ENCODE assay signal across 9 cellular contexts in the genomic region with DNA sequence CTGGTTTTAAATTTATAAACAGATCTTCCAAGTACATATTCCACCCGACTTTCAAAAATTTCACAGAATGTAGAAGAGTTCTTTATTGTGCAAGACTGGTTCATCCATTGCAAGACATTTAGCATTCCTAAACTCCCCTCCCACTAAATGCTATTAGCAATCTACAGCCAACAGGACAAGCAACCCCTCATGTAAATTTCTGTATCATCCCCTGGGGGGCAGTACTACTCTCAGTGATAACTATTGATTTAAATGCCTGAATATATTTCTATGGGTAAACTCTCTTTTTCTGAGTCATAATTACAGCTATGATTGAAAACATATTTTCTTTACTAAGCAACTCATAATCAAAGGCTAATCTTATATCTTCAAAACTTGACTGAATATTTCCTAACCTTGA. TPM values are rescaled to one million over a fixed set of nuclear protein-coding genes. Genes with fewer than 3 reads are reported as not detected.
DNase-seq lines count a peak whose midpoint lies in the region; ATAC-seq, FAIRE-seq and TF ChIP-seq lines count a peak whose summit lies in the region.
"Had no signal": no experiment of that assay in that cellular context is flagged by ENCODE, and none has a peak within 500 bp of the region (broad histone marks: within the 10 kb centered on the region; RNA-seq: fewer than 3 reads in every experiment).

No MANE protein-coding gene starts in this region.

- H3K27ac Mint-ChIP-seq in GM23338, result no peak overlapping the region; the same call in 1 of the 2 replicates

- no peak overlapping the region for H3K9ac ChIP-seq in SK-N-SH
- H3K9ac ChIP-seq in keratinocyte (ENCODE audit: control insufficient read depth, extremely low read depth, insufficient read depth, low read length), result no peak overlapping the region

- ATAC-seq in GM23338 (peak; percentile 77), HG02642 (IDR thresholded peaks at IDR 0.05; ENCODE audit: poor library complexity, unreplicated experiment) (no peak), right cardiac atrium (no peak), HG03280 (IDR thresholded peaks at IDR 0.05; ENCODE audit: unreplicated experiment) (no peak)
- ATAC-seq: left lobe of liver had no signal

- H3K36me3 ChIP-seq in BJ (ENCODE audit: control insufficient read depth, insufficient read depth, low read length), result no peaks in the 10 kb centered on the region
- H3K36me3 ChIP-seq in GM23338 (ENCODE audit: insufficient read depth), result no peaks in the 10 kb centered on the region
- no peaks in the 10 kb centered on the region for H3K36me3 ChIP-seq in SK-N-SH (replicated peaks in 1 of 2; ENCODE audit: control insufficient read depth in 1 of 2, insufficient read depth in 2 of 2, low read length in 1 of 2)
- H3K36me3 ChIP-seq in keratinocyte (ENCODE audit: control insufficient read depth in 2 of 2, extremely low read depth in 1 of 2, insufficient read depth in 2 of 2, low read length in 2 of 2), result no peaks in the 10 kb centered on the region

- no peaks in the 10 kb centered on the region for H3K27me3 ChIP-seq in BJ (ENCODE audit: control insufficient read depth, insufficient read depth, low read length)
- H3K27me3 ChIP-seq in GM23338 (ENCODE audit: insufficient read depth), result no peaks in the 10 kb centered on the region
- no peaks in the 10 kb centered on the region for H3K27me3 ChIP-seq in SK-N-SH (ENCODE audit: insufficient read depth)
- H3K27me3 ChIP-seq in keratinocyte (ENCODE audit: control insufficient read depth, extremely low read depth, insufficient read depth, low read length), result no peaks in the 10 kb centered on the region
- no peaks in the 10 kb centered on the region for H3K27me3 ChIP-seq in right cardiac atrium (ENCODE audit: control insufficient read depth, insufficient read depth)

- peaks cover 11% of the 10 kb centered on the region for H3K4me1 Mint-ChIP-seq in GM23338

- H3K4me1 ChIP-seq in GM23338 (ENCODE audit: insufficient read depth) (peaks cover 10% of the 10 kb centered on the region), SK-N-SH (ENCODE audit: control insufficient read depth in 1 of 2, insufficient read depth in 2 of 2, low read depth in 1 of 2, low read length in 1 of 2) (no peaks in the 10 kb centered on the region; a peak in 1 of 4 replicates), keratinocyte (ENCODE audit: control insufficient read depth, extremely low read depth, insufficient read depth, low read length) (no peaks in the 10 kb centered on the region), right cardiac atrium (ENCODE audit: control insufficient read depth, insufficient read depth, low read length) (no peaks in the 10 kb centered on the region)

- 21% methylated on average over 1 of the region's 1 CpG for WGBS in SK-N-SH (ENCODE audit: low lambda C conversion rate)
- WGBS in right cardiac atrium, result 24% methylated on average over 1 of the region's 1 CpG

- POLR2A ChIA-PET in BJ (lab: Charles Lee) (interaction anchor here (0.6 kb wide), 1 partner anchor 13 kb away, joined by 3 read pairs; no protein-coding TSS in a partner anchor), SK-N-SH (lab: Yijun Ruan, JAX) (no interaction called here)

- peaks cover 3% of the 10 kb centered on the region for H3K27me3 Mint-ChIP-seq in GM23338 (ENCODE audit: insufficient read depth, low read depth, poor library complexity)

- intact Hi-C loops in right cardiac atrium (cut with DNase I), result no loop called here

- no peak for DNase-seq in BJ (ENCODE audit: low read depth)
- DNase-seq in GM23338 (ENCODE audit: low spot score), result peak; percentile 68
- peak; percentile 11 for DNase-seq in SK-N-SH
- DNase-seq in keratinocyte (ENCODE audit: low read depth, low spot score), result no peak
- no peak for DNase-seq in right cardiac atrium
- DNase-seq in stimulated activated CD4-positive, alpha-beta T cell treated with anti-CD3 and anti-CD28 coated beads, Interleukin-2, amount 100 ng/mL, for 48 hours, result no peak

- 0 out of 2 replicates have a peak, but pooled peaks have one; percentile 5 for TF ChIP-seq RAD21 in SK-N-SH (IDR thresholded peaks at IDR 0.05; ENCODE audit: low read length)

- no peaks in the 10 kb centered on the region for H3K79me2 ChIP-seq in GM23338 (replicated peaks; ENCODE audit: insufficient read depth)
- no peaks in the 10 kb centered on the region for H3K79me2 ChIP-seq in SK-N-SH (ENCODE audit: insufficient read depth)
- no peaks in the 10 kb centered on the region for H3K79me2 ChIP-seq in keratinocyte (ENCODE audit: control insufficient read depth, insufficient read depth, low read length)

- H3K9me3 ChIP-seq in SK-N-SH, result no peaks in the 10 kb centered on the region
- no peaks in the 10 kb centered on the region for H3K9me3 ChIP-seq in keratinocyte (ENCODE audit: control insufficient read depth, low read depth, low read length)
- no peaks in the 10 kb centered on the region for H3K9me3 ChIP-seq in right cardiac atrium (ENCODE audit: control insufficient read depth, low read length)

- TF ChIP-seq CTCF in BJ (IDR thresholded peaks at IDR 0.05; ENCODE audit: insufficient read depth, low read depth, low read length), result peak; percentile 36
- peak; percentile 56 to 73 for TF ChIP-seq CTCF in GM23338 (conservative IDR thresholded peaks at IDR 0.05; ENCODE audit: low read depth in 2 of 2)
- TF ChIP-seq CTCF in SK-N-SH (IDR thresholded peaks at IDR 0.05), result peak; percentile 52
- TF ChIP-seq CTCF in keratinocyte (optimal IDR thresholded peaks at IDR 0.05 in 1 of 3, IDR thresholded peaks at IDR 0.05 in 1 of 3, conservative IDR thresholded peaks at IDR 0.05 in 1 of 3; ENCODE audit: extremely low read depth in 1 of 3, insufficient read depth in 2 of 3, low read length in 3 of 3), result peak; percentile 38 to 62 (median 39)

- H2AFZ ChIP-seq in GM23338 (no peak overlapping the region), SK-N-SH (ENCODE audit: low read depth) (no peak overlapping the region), keratinocyte (ENCODE audit: control insufficient read depth, low read length) (no peak overlapping the region)

- no peaks in the 10 kb centered on the region for H3K9me1 ChIP-seq in keratinocyte (ENCODE audit: control insufficient read depth, extremely low read depth, insufficient read depth, low read length)

- CTCF ChIA-PET in BJ (lab: Yijun Ruan, JAX) (interaction anchor here (0.6 to 1.2 kb wide), 4 partner anchors 9 to 360 kb away, joined by 3 to 4 read pairs (median 3); no protein-coding TSS in a partner anchor), SK-N-SH (lab: Yijun Ruan, JAX) (interaction anchor here (1.0 kb wide), 1 partner anchor 12 kb away, joined by 5 read pairs; no protein-coding TSS in a partner anchor)

- no peak for TF ChIP-seq EP300 in SK-N-SH (IDR thresholded peaks at IDR 0.05; ENCODE audit: borderline replicate concordance in 1 of 2, low read depth in 1 of 2, low read length in 1 of 2)

- FAIRE-seq in keratinocyte (lab: Jason Lieb, UNC), result peak; percentile 17

- no peaks in the 10 kb centered on the region for H3F3A ChIP-seq in GM23338 (replicated peaks; ENCODE audit: low read depth)
- no peaks in the 10 kb centered on the region for H3F3A ChIP-seq in SK-N-SH (replicated peaks; ENCODE audit: insufficient read depth)

- H4K20me1 ChIP-seq in GM23338 (replicated peaks; ENCODE audit: insufficient read depth) (no peaks in the 10 kb centered on the region), SK-N-SH (ENCODE audit: insufficient read depth) (no peaks in the 10 kb centered on the region), keratinocyte (ENCODE audit: control insufficient read depth, extremely low read depth, insufficient read depth, low read length) (no peaks in the 10 kb centered on the region)

- dilution Hi-C loops in keratinocyte (cut with MboI; ENCODE audit: extremely low pct_ligation_motif_present, low sequenced_read_pairs), result no loop called here

- no peaks in the 10 kb centered on the region for H3K9me3 Mint-ChIP-seq in GM23338

- no peaks in the 10 kb centered on the region for H3K9me2 ChIP-seq in GM23338 (ENCODE audit: insufficient read depth)
- H3K9me2 ChIP-seq in SK-N-SH, result no peaks in the 10 kb centered on the region

- no peak overlapping the region for H3K27ac ChIP-seq in GM23338 (ENCODE audit: low read depth)
- no peak overlapping the region for H3K27ac ChIP-seq in SK-N-SH (ENCODE audit: low read depth in 2 of 2, low read length in 1 of 2)
- H3K27ac ChIP-seq in keratinocyte (ENCODE audit: control insufficient read depth, insufficient read depth, low read length), result no peak overlapping the region
- H3K27ac ChIP-seq in right cardiac atrium (ENCODE audit: low read length), result no peak overlapping the region

- H3K36me3 Mint-ChIP-seq in GM23338 (ENCODE audit: low read depth), result no peaks in the 10 kb centered on the region

- H3K4me2 ChIP-seq in GM23338 (no peak overlapping the region), SK-N-SH (no peak overlapping the region), keratinocyte (ENCODE audit: control insufficient read depth, extremely low read depth, insufficient read depth, low read depth, low read length) (no peak overlapping the region)

- no peak overlapping the region for H3K4me3 ChIP-seq in BJ (ENCODE audit: low read depth, low read length)
- no peak overlapping the region for H3K4me3 ChIP-seq in GM23338
- H3K4me3 ChIP-seq in SK-N-SH (ENCODE audit: low read depth in 2 of 2, low read length in 1 of 2), result no peak overlapping the region
- H3K4me3 ChIP-seq in keratinocyte (ENCODE audit: control insufficient read depth in 2 of 3, extremely low read depth in 1 of 3, insufficient read depth in 2 of 3, low read depth in 1 of 3, low read length in 3 of 3), result no peak overlapping the region
- no peak overlapping the region for H3K4me3 ChIP-seq in right cardiac atrium (ENCODE audit: low read length)

- H3K4me3 Mint-ChIP-seq in GM23338, result no peak overlapping the region

RNA-seq across cellular contexts. Expression of a gene that starts 10.7 kb away (rescaled TPM):
- polyA plus RNA-seq in BJ (2011; rRNA removed) (0.06 and 0.11 TPM in 2 replicates), GM23338 (2016; fragmentation: Nextera tagmentation; extraction: Ambion mirVana) (0.26 and 0.49 TPM in 2 replicates), SK-N-SH (2012; rRNA removed) (0.10 TPM in 2 replicates), keratinocyte (1.6 to 3.4 TPM (median 2.6 TPM) in 3 replicates), right cardiac atrium (1.4 TPM)
- polyA minus RNA-seq in BJ (2011; rRNA and poly(A)+ RNA removed), result 0.24 TPM in 1 of 2 replicates, not detected in the other
- total RNA-seq in GM23338 (2014; rRNA removed; shearing (Covaris generic)), result 0.90 and 5.2 TPM in 2 replicates
- polyA plus RNA-seq in SK-N-SH (2012; cell fraction: cytosol; rRNA removed), result 0.05 and 0.12 TPM in 2 replicates
- polyA plus RNA-seq in SK-N-SH (2012; cell fraction: nucleus; rRNA removed), result 0.81 and 2.3 TPM in 2 replicates
- 0.92 TPM for polyA plus RNA-seq in keratinocyte (2011; ENCODE audit: low read depth)
- 1.2 and 1.5 TPM in 2 replicates for polyA plus RNA-seq in keratinocyte (2011; cell fraction: cytosol; rRNA removed)
- 4.3 and 5.4 TPM in 2 replicates for polyA plus RNA-seq in keratinocyte (2011; cell fraction: nucleus; rRNA removed)
- polyA plus RNA-seq in keratinocyte (2012; ENCODE audit: low replicate concordance), result 0.96 and 2.3 TPM in 2 replicates
- polyA minus RNA-seq in keratinocyte, result 0.26 to 12.6 TPM (median 5.3 TPM) in 3 replicates
- polyA minus RNA-seq in keratinocyte (2011; cell fraction: cytosol; rRNA and poly(A)+ RNA removed), result 1.5 TPM
- 6.4 and 10.7 TPM in 2 replicates for polyA minus RNA-seq in keratinocyte (2011; cell fraction: nucleus; rRNA and poly(A)+ RNA removed)
- total RNA-seq in right cardiac atrium, result 1 to 10 TPM in 3 of 4 donors, under 1 TPM in 1; 0.56 to 8.5 (median 6.6) TPM

RNA-seq across cellular contexts. Expression of a gene that starts 48.5 kb away (rescaled TPM):
- polyA plus RNA-seq in BJ (2011; rRNA removed) (0.40 and 0.70 TPM in 2 replicates), GM23338 (2016; fragmentation: Nextera tagmentation; extraction: Ambion mirVana) (14.7 and 15.0 TPM in 2 replicates), SK-N-SH (2012; rRNA removed) (0.63 and 0.85 TPM in 2 replicates), keratinocyte (3.1 to 4.4 TPM (median 3.3 TPM) in 3 replicates), right cardiac atrium (6.0 TPM)
- polyA minus RNA-seq in BJ (2011; rRNA and poly(A)+ RNA removed), result 0.57 TPM in 1 of 2 replicates, not detected in the other
- 5.7 and 8.8 TPM in 2 replicates for total RNA-seq in GM23338 (2014; rRNA removed; shearing (Covaris generic))
- polyA plus RNA-seq in SK-N-SH (2012; cell fraction: cytosol; rRNA removed), result 0.76 and 1.2 TPM in 2 replicates
- polyA plus RNA-seq in SK-N-SH (2012; cell fraction: nucleus; rRNA removed), result 0.68 and 0.95 TPM in 2 replicates
- 2.1 TPM for polyA plus RNA-seq in keratinocyte (2011; ENCODE audit: low read depth)
- 2.8 and 3.6 TPM in 2 replicates for polyA plus RNA-seq in keratinocyte (2011; cell fraction: cytosol; rRNA removed)
- 1.5 and 3.1 TPM in 2 replicates for polyA plus RNA-seq in keratinocyte (2011; cell fraction: nucleus; rRNA removed)
- 2.5 and 4.2 TPM in 2 replicates for polyA plus RNA-seq in keratinocyte (2012; ENCODE audit: low replicate concordance)
- 1.3 to 2.5 TPM in 2 of 3 replicates, not detected in the other for polyA minus RNA-seq in keratinocyte
- polyA minus RNA-seq in keratinocyte (2011; cell fraction: cytosol; rRNA and poly(A)+ RNA removed), result not detected
- 1.3 and 2.2 TPM in 2 replicates for polyA minus RNA-seq in keratinocyte (2011; cell fraction: nucleus; rRNA and poly(A)+ RNA removed)
- total RNA-seq in right cardiac atrium, result 1 to 10 TPM; 4.4 to 7.1 (median 5.3) TPM

RNA-seq across cellular contexts. Expression of a gene that starts 48.6 kb away (rescaled TPM):
- 6.1 and 10.6 TPM in 2 replicates for polyA plus RNA-seq in BJ (2011; rRNA removed)
- 3.2 and 5.4 TPM in 2 replicates for polyA minus RNA-seq in BJ (2011; rRNA and poly(A)+ RNA removed)
- 31.8 and 39.0 TPM in 2 replicates for total RNA-seq in GM23338 (2014; rRNA removed; shearing (Covaris generic))
- 22.5 and 28.8 TPM in 2 replicates for polyA plus RNA-seq in GM23338 (2016; fragmentation: Nextera tagmentation; extraction: Ambion mirVana)
- 10.4 and 14.3 TPM in 2 replicates for polyA plus RNA-seq in SK-N-SH (2012; rRNA removed)
- 9.3 and 9.6 TPM in 2 replicates for polyA plus RNA-seq in SK-N-SH (2012; cell fraction: cytosol; rRNA removed)
- 17.5 and 39.2 TPM in 2 replicates for polyA plus RNA-seq in SK-N-SH (2012; cell fraction: nucleus; rRNA removed)
- polyA plus RNA-seq in keratinocyte, result 6.7 to 14.7 TPM (median 8.7 TPM) in 3 replicates
- 24.7 TPM for polyA plus RNA-seq in keratinocyte (2011; ENCODE audit: low read depth)
- polyA plus RNA-seq in keratinocyte (2011; cell fraction: cytosol; rRNA removed), result 3.6 and 6.7 TPM in 2 replicates
- 18.0 and 20.3 TPM in 2 replicates for polyA plus RNA-seq in keratinocyte (2011; cell fraction: nucleus; rRNA removed)
- polyA plus RNA-seq in keratinocyte (2012; ENCODE audit: low replicate concordance), result 6.1 and 14.3 TPM in 2 replicates
- polyA minus RNA-seq in keratinocyte, result 0.39 to 21.8 TPM (median 6.0 TPM) in 3 replicates
- 2.7 TPM for polyA minus RNA-seq in keratinocyte (2011; cell fraction: cytosol; rRNA and poly(A)+ RNA removed)
- 8.8 and 12.7 TPM in 2 replicates for polyA minus RNA-seq in keratinocyte (2011; cell fraction: nucleus; rRNA and poly(A)+ RNA removed)
- total RNA-seq in right cardiac atrium, result 10 to 100 TPM in 1 of 4 donors, 1 to 10 TPM in 3; 8.9 to 10.2 (median 9.4) TPM
- polyA plus RNA-seq in right cardiac atrium, result 5.9 TPM

Comparison
In these comparisons a context has a peak if more than half of its experiments do, and no peak if none do; other contexts are left out.
1. DNase-seq: peak in GM23338 (single experiment) and SK-N-SH (single experiment); none in BJ (single experiment), keratinocyte (single experiment), right cardiac atrium (0 of 3) and stimulated activated CD4-positive, alpha-beta T cell treated with anti-CD3 and anti-CD28 coated beads, Interleukin-2, amount 100 ng/mL, for 48 hours (0 of 2).
2. Peak in every context shown above with its lines, with median percentiles within 50 percentile points of each other: CTCF ChIP-seq.